In genomic region chr1:226656201-226656600, GRCh38 we compare ENCODE assay signal across 9 cellular contexts.
A peak's percentile ranks its signal among the peaks of the same experiment; 100 is the strongest.
DNase-seq lines count a peak whose midpoint lies in the region; ATAC-seq, FAIRE-seq and TF ChIP-seq lines count a peak whose summit lies in the region.
"Had no signal": no experiment of that assay in that cellular context is flagged by ENCODE, and none has a peak within 500 bp of the region (broad histone marks: within the 10 kb centered on the region; RNA-seq: fewer than 3 reads in every experiment).

No MANE protein-coding gene starts in this region.

- H4K20me1 ChIP-seq in DND-41 (ENCODE audit: insufficient read depth, low read length) = peaks cover 24% of the 10 kb centered on the region
- H4K20me1 ChIP-seq in K562 (replicated peaks; ENCODE audit: control insufficient read depth, insufficient read depth, low read length) = peaks cover 15% of the 10 kb centered on the region

- H3K36me3 Mint-ChIP-seq in nephron (ENCODE audit: low read depth) = no peaks in the 10 kb centered on the region

- H3K9me3 Mint-ChIP-seq in nephron = no peaks in the 10 kb centered on the region

- no peak overlapping the region; the same call in none of the 2 replicates for H3K27ac ChIP-seq in DND-41 (ENCODE audit: low read length)
- no peak overlapping the region for H3K27ac ChIP-seq in K562 (ENCODE audit: extremely low read depth, low read depth, low read length)

- H3K4me2 ChIP-seq in DND-41 (ENCODE audit: insufficient read depth, low read length) = peak overlapping the region; percentile 68; the same call in 1 of the 2 replicates
- no peak overlapping the region for H3K4me2 ChIP-seq in K562 (ENCODE audit: insufficient read depth, low read length)

- H3K4me3 ChIP-seq in DND-41 (ENCODE audit: low read depth in 1 of 2, low read length in 2 of 2) (no peak overlapping the region; a peak in 1 of 4 replicates), K562 (no peak overlapping the region)

- intact Hi-C loops in K562 (cut with micrococcal nuclease) = no loop called here

- peaks cover 8% of the 10 kb centered on the region; the same call in 1 of the 2 replicates for H3K36me3 ChIP-seq in DND-41 (ENCODE audit: insufficient read depth, low read length)
- no peaks in the 10 kb centered on the region for H3K36me3 ChIP-seq in K562 (ENCODE audit: control insufficient read depth, insufficient read depth, low read length)

- H2AFZ ChIP-seq in DND-41 (ENCODE audit: low read depth, low read length) = no peak overlapping the region
- H2AFZ ChIP-seq in K562 (ENCODE audit: low read depth, low read length) = no peak overlapping the region

- in situ Hi-C loops in K562 (cut with MboI) = no loop called here

- peaks cover 69% of the 10 kb centered on the region for H3K4me1 Mint-ChIP-seq in nephron

- POLR2A ChIA-PET in K562 (lab: Yijun Ruan, JAX) = interaction anchor here (1.0 to 1.3 kb wide), 2 partner anchors 20 to 165 kb away, joined by 3 read pairs; no protein-coding TSS in a partner anchor

- H3K4me1 ChIP-seq in DND-41 (ENCODE audit: insufficient read depth, low read length) (peaks cover 82% of the 10 kb centered on the region), K562 (replicated peaks in 1 of 2; ENCODE audit: control insufficient read depth in 2 of 2, insufficient read depth in 2 of 2, low read length in 2 of 2) (no peaks in the 10 kb centered on the region; a peak in 1 of 5 replicates)

- no peaks in the 10 kb centered on the region for H3K9me1 ChIP-seq in K562 (ENCODE audit: control insufficient read depth, insufficient read depth, low read length)

- DNase-seq in DND-41 (no peak), NCI-H1105 (lab: John Stamatoyannopoulos, UW) (peak; percentile 54), K562 (ENCODE audit: extremely low read depth in 1 of 4, low spot score in 3 of 4) (no peak), MV-4-11 (lab: John Stamatoyannopoulos, UW) (no peak), GM10266 (ENCODE audit: extremely low spot score) (no peak), germinal center (ENCODE audit: low spot score) (no peak)

- no peak for TF ChIP-seq POLR2A in K562 (conservative IDR thresholded peaks at IDR 0.05)

- H3K27me3 ChIP-seq in DND-41 (ENCODE audit: insufficient read depth, low read length, poor library complexity) = no peaks in the 10 kb centered on the region
- H3K27me3 ChIP-seq in K562 (ENCODE audit: control insufficient read depth in 2 of 2, insufficient read depth in 2 of 2, low read length in 2 of 2) = peaks cover 48 to 66% of the 10 kb centered on the region in 2 experiments

- H3K4me3 Mint-ChIP-seq in nephron = no peak overlapping the region

- H3K9me3 ChIP-seq in DND-41 (ENCODE audit: insufficient read depth, low read length, severe bottlenecking) (no peaks in the 10 kb centered on the region), K562 (replicated peaks; ENCODE audit: control insufficient read depth, insufficient read depth, low read depth, low read length) (no peaks in the 10 kb centered on the region)

- no peak for TF ChIP-seq EP300 in K562 (IDR thresholded peaks at IDR 0.05; ENCODE audit: low read length)

- H3K9ac ChIP-seq in DND-41 (ENCODE audit: low read depth, low read length) (peak overlapping the region; percentile 49; the same call in 1 of the 2 replicates), K562 (ENCODE audit: insufficient read depth in 1 of 2, low read depth in 2 of 2, low read length in 2 of 2) (no peak overlapping the region)

- BruUV-seq in K562 (replicated peaks; lab: Mats Ljungman, UMichigan) = no TSS peak

- FAIRE-seq in K562 (lab: Jason Lieb, UNC) = no peak
- FAIRE-seq: HepG2 had no signal

- no peak for TF ChIP-seq RAD21 in K562 (CRISPR knock-in tag; conservative IDR thresholded peaks at IDR 0.05 in 1 of 2, IDR thresholded peaks at IDR 0.05 in 1 of 2)

- H3K27me3 Mint-ChIP-seq in nephron (ENCODE audit: low read depth) = peaks cover 8% of the 10 kb centered on the region

- CTCF ChIA-PET in K562 (lab: Yijun Ruan, JAX; ENCODE audit: low intra/inter-chr PET ratio) = no interaction called here

- 3% methylated on average over 4 of the region's 4 CpGs for WGBS in K562 (ENCODE audit: insufficient coverage, low coverage, missing lambda C conversion rate)

- TF ChIP-seq CTCF in DND-41 (IDR thresholded peaks at IDR 0.05; ENCODE audit: borderline replicate concordance, extremely low read depth, low read length, poor library complexity, severe bottlenecking) = no peak
- TF ChIP-seq CTCF in K562 (IDR thresholded peaks at IDR 0.05 in 2 of 3, conservative IDR thresholded peaks at IDR 0.05 in 1 of 3; ENCODE audit: insufficient read depth in 2 of 3, low read depth in 1 of 3, low read length in 3 of 3) = no peak
- no peak for TF ChIP-seq CTCF in nephron (IDR thresholded peaks at IDR 0.05; ENCODE audit: unreplicated experiment in 3 of 3)
- no peak for TF ChIP-seq CTCF in GM10266 (IDR thresholded peaks at IDR 0.05; ENCODE audit: control insufficient read depth, insufficient read depth, low read depth, missing control alignments)

- ATAC-seq in DND-41 (ENCODE audit: insufficient read depth, low read depth) (no peak), K562 (no peak), GM19328 (IDR thresholded peaks at IDR 0.05; ENCODE audit: unreplicated experiment) (no peak)
- ATAC-seq: HepG2 had no signal

- H3K79me2 ChIP-seq in DND-41 (ENCODE audit: insufficient read depth, low read length) (peaks cover 53% of the 10 kb centered on the region), K562 (ENCODE audit: control insufficient read depth, insufficient read depth, low read length) (no peaks in the 10 kb centered on the region)

- peak overlapping the region in 2 of 3 experiments; percentile 85 to 95 for H3K27ac Mint-ChIP-seq in nephron

TF ChIP-seq in K562, 482 proteins besides CTCF, POLR2A, EP300 and RAD21:
- TF ChIP-seq, protein P1, sequence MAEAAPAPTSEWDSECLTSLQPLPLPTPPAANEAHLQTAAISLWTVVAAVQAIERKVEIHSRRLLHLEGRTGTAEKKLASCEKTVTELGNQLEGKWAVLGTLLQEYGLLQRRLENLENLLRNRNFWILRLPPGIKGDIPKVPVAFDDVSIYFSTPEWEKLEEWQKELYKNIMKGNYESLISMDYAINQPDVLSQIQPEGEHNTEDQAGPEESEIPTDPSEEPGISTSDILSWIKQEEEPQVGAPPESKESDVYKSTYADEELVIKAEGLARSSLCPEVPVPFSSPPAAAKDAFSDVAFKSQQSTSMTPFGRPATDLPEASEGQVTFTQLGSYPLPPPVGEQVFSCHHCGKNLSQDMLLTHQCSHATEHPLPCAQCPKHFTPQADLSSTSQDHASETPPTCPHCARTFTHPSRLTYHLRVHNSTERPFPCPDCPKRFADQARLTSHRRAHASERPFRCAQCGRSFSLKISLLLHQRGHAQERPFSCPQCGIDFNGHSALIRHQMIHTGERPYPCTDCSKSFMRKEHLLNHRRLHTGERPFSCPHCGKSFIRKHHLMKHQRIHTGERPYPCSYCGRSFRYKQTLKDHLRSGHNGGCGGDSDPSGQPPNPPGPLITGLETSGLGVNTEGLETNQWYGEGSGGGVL (CRISPR knock-in tag; IDR thresholded peaks at IDR 0.05) = no peak
- 0 out of 2 replicates have a peak, but pooled peaks have one; percentile 11 for TF ChIP-seq CBFA2T3 (IDR thresholded peaks at IDR 0.05)
